Comparison of ENCODE assay signal across 19 cellular contexts in genomic region chr7:102469972-102470825, GRCh38. TPM values are rescaled to one million over a fixed set of nuclear protein-coding genes. Genes with fewer than 3 reads are reported as not detected.
DNase-seq lines count a peak whose midpoint lies in the region; ATAC-seq, FAIRE-seq and TF ChIP-seq lines count a peak whose summit lies in the region.
"Had no signal": no experiment of that assay in that cellular context is flagged by ENCODE, and none has a peak within 500 bp of the region (broad histone marks: within the 10 kb centered on the region; RNA-seq: fewer than 3 reads in every experiment).

No MANE protein-coding gene starts in this region.

- ATAC-seq in lower lobe of right lung, result no peak
- ATAC-seq: activated CD8-positive, alpha-beta memory T cell treated with anti-CD3 and anti-CD28 coated beads, Interleukin-2, amount 10 ng/mL, durations not matched to agents 7 days and 5 days; foreskin keratinocyte had no signal

- H2BK120ac ChIP-seq in neuronal stem cell (ENCODE audit: low read depth, low read length), result no peak overlapping the region

- H3K23ac ChIP-seq in neuronal stem cell (ENCODE audit: low read depth, low read length, poor library complexity), result no peak overlapping the region

- peak overlapping the region; percentile 21 for H3K14ac ChIP-seq in neuronal stem cell (ENCODE audit: low read length)

- H2BK5ac ChIP-seq in neuronal stem cell (ENCODE audit: low read length), result peak overlapping the region; percentile 24

- no peak overlapping the region for H3K4me3 ChIP-seq in GM06990 (replicated peaks; ENCODE audit: low read depth, low read length)
- no peak overlapping the region for H3K4me3 ChIP-seq in neuronal stem cell (ENCODE audit: low read length in 2 of 2)
- no peak overlapping the region for H3K4me3 ChIP-seq in lower lobe of right lung
- H3K4me3 ChIP-seq: coronary artery had no signal

- H3K4me1 ChIP-seq in neuronal stem cell (ENCODE audit: control insufficient read depth in 2 of 2, insufficient read depth in 1 of 2, low read depth in 1 of 2, low read length in 2 of 2) (peaks cover 3% of the 10 kb centered on the region in 2 donors), lower lobe of right lung (peaks cover 16% of the 10 kb centered on the region)

- H4K8ac ChIP-seq in neuronal stem cell (ENCODE audit: low read depth, low read length), result peak overlapping the region; percentile 43

- no peaks in the 10 kb centered on the region for H3K27me3 ChIP-seq in GM06990 (replicated peaks; ENCODE audit: control insufficient read depth, insufficient read depth, low read length)
- no peaks in the 10 kb centered on the region for H3K27me3 ChIP-seq in neuronal stem cell (ENCODE audit: control insufficient read depth in 3 of 3, insufficient read depth in 3 of 3, low read depth in 1 of 3, low read length in 3 of 3)
- no peaks in the 10 kb centered on the region for H3K27me3 ChIP-seq in lower lobe of right lung (ENCODE audit: low read depth)
- H3K27me3 ChIP-seq: foreskin keratinocyte had no signal

- H3K9ac ChIP-seq in neuronal stem cell (ENCODE audit: low read depth, low read length, poor library complexity), result no peak overlapping the region

- WGBS in neuronal stem cell (ENCODE audit: extremely low coverage in 2 of 2, insufficient read length in 2 of 2, insufficient replicate concordance in 1 of 2), 2 donors, result no CpG with 5 or more reads among the region's 20 CpGs

- intact Hi-C loops in lower lobe of right lung (cut with DNase I), result no loop called here

- FAIRE-seq in urothelium cell line (lab: Jason Lieb, UNC), result no peak
- FAIRE-seq: D721Med, endothelial cell of umbilical vein, G401.6, GM12891 had no signal

- no peak overlapping the region for H4K91ac ChIP-seq in neuronal stem cell (ENCODE audit: low read depth, low read length, poor library complexity)

- H3K36me3 ChIP-seq in GM06990 (ENCODE audit: control insufficient read depth, insufficient read depth, low read length) (peaks cover 27% of the 10 kb centered on the region), neuronal stem cell (replicated peaks in 1 of 2; ENCODE audit: control insufficient read depth in 2 of 2, insufficient read depth in 2 of 2, low read length in 2 of 2) (peaks cover 24 to 64% of the 10 kb centered on the region in 2 donors), lower lobe of right lung (peaks cover 55% of the 10 kb centered on the region)

- no peak overlapping the region for H2AK5ac ChIP-seq in neuronal stem cell (ENCODE audit: low read depth, low read length)

- 0 out of 2 replicates have a peak overlapping the region, but pooled peaks have one; percentile 22 for H3K27ac ChIP-seq in 22Rv1
- H3K27ac ChIP-seq in neuronal stem cell (replicated peaks; ENCODE audit: low read length), result no peak overlapping the region
- no peak overlapping the region for H3K27ac ChIP-seq in lower lobe of right lung
- H3K27ac ChIP-seq: coronary artery, foreskin keratinocyte had no signal

- H2AFZ ChIP-seq in neuronal stem cell (ENCODE audit: low read length), result no peak overlapping the region

- peaks cover 11% of the 10 kb centered on the region for H3K79me1 ChIP-seq in neuronal stem cell (ENCODE audit: low read depth, low read length)

- no peak for TF ChIP-seq CTCF in 22Rv1 (IDR thresholded peaks at IDR 0.05)
- no peak for TF ChIP-seq CTCF in GM06990 (IDR thresholded peaks at IDR 0.05; ENCODE audit: insufficient read depth, low read length, poor library complexity, severe bottlenecking)
- no peak for TF ChIP-seq CTCF in lower lobe of right lung (IDR thresholded peaks at IDR 0.05)

- H3K4me2 ChIP-seq in neuronal stem cell (ENCODE audit: insufficient read depth, low read length, poor library complexity, severe bottlenecking), result no peak overlapping the region

- H3K9me3 ChIP-seq in neuronal stem cell (replicated peaks in 1 of 2; ENCODE audit: control insufficient read depth in 2 of 2, insufficient read depth in 1 of 2, low read depth in 1 of 2, low read length in 2 of 2) (peaks cover 0 to 2% of the 10 kb centered on the region in 2 donors), lower lobe of right lung (no peaks in the 10 kb centered on the region)

- H2BK15ac ChIP-seq in neuronal stem cell (ENCODE audit: low read length), result no peak overlapping the region

- H2BK12ac ChIP-seq in neuronal stem cell (ENCODE audit: low read length), result no peak overlapping the region

- H3K18ac ChIP-seq in neuronal stem cell (ENCODE audit: low read length), result no peak overlapping the region

- DNase-seq in GM06990 (ENCODE audit: extremely low read depth, insufficient read length) (peak; percentile 13), epidermal melanocyte (ENCODE audit: insufficient read length, low spot score) (peak; percentile 12), neuronal stem cell (ENCODE audit: low spot score) (no peak), urothelium cell line (ENCODE audit: low spot score) (no peak), lower lobe of right lung (no peak), COLO829 (ENCODE audit: low spot score) (no peak), NCI-H2171 treated with DMSO at 0.1 percent for 48 hours (lab: John Stamatoyannopoulos, UW) (no peak)
- DNase-seq: activated CD4-positive, CD25-positive, alpha-beta regulatory T cell treated with anti-CD3 and anti-CD28 coated beads, Interleukin-2, amount 50 U/mL, for 72 hours; activated CD8-positive, alpha-beta memory T cell treated with anti-CD3 and anti-CD28 coated beads, Interleukin-2, amount 10 ng/mL, durations not matched to agents 7 days and 5 days; foreskin keratinocyte; MV-4-11; NCI-H187 treated with DMSO at 0.1 percent for 48 hours; NCI-H446 treated with DMSO at 0.1 percent for 48 hours had no signal

- no peak overlapping the region for H3K4ac ChIP-seq in neuronal stem cell (ENCODE audit: low read length)

RNA-seq across cellular contexts. Expression of gene LRWD1, which starts 5.4 kb away (rescaled TPM):
- 11.0 TPM for polyA plus RNA-seq in neuronal stem cell (2013, experiment 1 of 2)
- 11.6 TPM for polyA plus RNA-seq in neuronal stem cell (2013, experiment 2 of 2)
- 19.2 TPM for total RNA-seq in lower lobe of right lung

RNA-seq across cellular contexts. Expression of gene ALKBH4, which starts 5.5 kb away (rescaled TPM):
- 13.2 TPM for polyA plus RNA-seq in neuronal stem cell (2013, experiment 1 of 2)
- 13.2 TPM for polyA plus RNA-seq in neuronal stem cell (2013, experiment 2 of 2)
- 10.6 TPM for total RNA-seq in lower lobe of right lung

RNA-seq across cellular contexts. Expression of gene POLR2J, which starts 8.5 kb away (rescaled TPM):
- 136 TPM for polyA plus RNA-seq in neuronal stem cell (2013, experiment 1 of 2)
- 136 TPM for polyA plus RNA-seq in neuronal stem cell (2013, experiment 2 of 2)
- total RNA-seq in lower lobe of right lung, result 37.9 TPM

RNA-seq across cellular contexts. Expression of gene ORAI2, which starts 36.8 kb away (rescaled TPM):
- 31.9 TPM for polyA plus RNA-seq in neuronal stem cell (2013, experiment 1 of 2)
- polyA plus RNA-seq in neuronal stem cell (2013, experiment 2 of 2), result 32.2 TPM
- 29.7 TPM for total RNA-seq in lower lobe of right lung

RNA-seq across cellular contexts. Expression of gene RASA4B, which starts 47.4 kb away (rescaled TPM):
- polyA plus RNA-seq in neuronal stem cell (2013, experiment 1 of 2), result 9.5 TPM
- polyA plus RNA-seq in neuronal stem cell (2013, experiment 2 of 2), result 9.5 TPM
- total RNA-seq in lower lobe of right lung, result 22.6 TPM

Comparison
In these comparisons a context has a peak if more than half of its experiments do, and no peak if none do; other contexts are left out.
1. DNase-seq: peak in GM06990 (single experiment) and epidermal melanocyte (single experiment); none in neuronal stem cell (single experiment), urothelium cell line (single experiment), lower lobe of right lung (single experiment), COLO829 (single experiment) and NCI-H2171 treated with DMSO at 0.1 percent for 48 hours (single experiment).